Comparison of ENCODE assay signal across 8 cellular contexts in genomic region chr16:47141773-47142468, GRCh38. TPM values are rescaled to one million over a fixed set of nuclear protein-coding genes. Genes with fewer than 3 reads are reported as not detected.
DNase-seq lines count a peak whose midpoint lies in the region; ATAC-seq, FAIRE-seq and TF ChIP-seq lines count a peak whose summit lies in the region.

No MANE protein-coding gene starts in this region.

- CTCF ChIA-PET in Calu3 (lab: Charles Lee): interaction anchor here (0.5 to 2.2 kb wide), 11 partner anchors 9 to 1101 kb away, joined by 3 to 13 read pairs (median 4); partner anchors contain the start of gene ORC6
- CTCF ChIA-PET in activated CD8-positive, alpha-beta memory T cell treated with anti-CD3 and anti-CD28 coated beads, Interleukin-2, amount 10 ng/mL, durations not matched to agents 7 days and 5 days (lab: Charles Lee): interaction anchor here (0.6 to 4.9 kb wide), 45 partner anchors 9 to 1481 kb away, joined by 3 to 57 read pairs (median 3); partner anchors contain the start of genes DNAJA2, ITFG1 and PHKB

- H3K4me3 Mint-ChIP-seq in Calu3 (ENCODE audit: low read depth, unreplicated experiment): peak overlapping the region; percentile 94
- peak overlapping the region; percentile 77 for H3K4me3 Mint-ChIP-seq in activated CD8-positive, alpha-beta memory T cell treated with anti-CD3 and anti-CD28 coated beads, Interleukin-2, amount 10 ng/mL, durations not matched to agents 7 days and 5 days

- intact Hi-C loops in Calu3 (cut with micrococcal nuclease; ENCODE audit: unreplicated experiment): loop anchor here (2.0 to 10.0 kb wide), 6 partner anchors 105 to 970 kb away; partner anchors contain the start of genes ITFG1 and PHKB

- H3K4me1 Mint-ChIP-seq in Calu3 (ENCODE audit: low read depth, unreplicated experiment): peaks cover 44% of the 10 kb centered on the region
- H3K4me1 Mint-ChIP-seq in activated CD8-positive, alpha-beta memory T cell treated with anti-CD3 and anti-CD28 coated beads, Interleukin-2, amount 10 ng/mL, durations not matched to agents 7 days and 5 days: peaks cover 41% of the 10 kb centered on the region

- H3K9me3 Mint-ChIP-seq in Calu3 (ENCODE audit: low read depth, unreplicated experiment): no peaks in the 10 kb centered on the region
- H3K9me3 Mint-ChIP-seq in activated CD8-positive, alpha-beta memory T cell treated with anti-CD3 and anti-CD28 coated beads, Interleukin-2, amount 10 ng/mL, durations not matched to agents 7 days and 5 days (ENCODE audit: low read depth): no peaks in the 10 kb centered on the region

- TF ChIP-seq CTCF in Calu3 (IDR thresholded peaks at IDR 0.05; ENCODE audit: unreplicated experiment): peak; percentile 82

- BruUV-seq in Calu3 (replicated peaks; lab: Mats Ljungman, UMichigan): TSS peak; percentile 43

- ATAC-seq in GM19468 (IDR thresholded peaks at IDR 0.05; ENCODE audit: extremely low read depth, unreplicated experiment): peak; percentile 47
- ATAC-seq in activated CD8-positive, alpha-beta memory T cell treated with anti-CD3 and anti-CD28 coated beads, Interleukin-2, amount 10 ng/mL, durations not matched to agents 7 days and 5 days: peak; percentile 69

- FAIRE-seq in endometrium (lab: Jason Lieb, UNC): peak; percentile 66

- peak; percentile 93 for DNase-seq in Calu3
- peak; percentile 64 for DNase-seq in HS-27A (ENCODE audit: low read depth)
- DNase-seq in NOMO-1 (lab: John Stamatoyannopoulos, UW; ENCODE audit: unreplicated experiment in 2 of 2): peak; percentile 81 to 84
- peak; percentile 92 for DNase-seq in activated CD8-positive, alpha-beta memory T cell treated with anti-CD3 and anti-CD28 coated beads, Interleukin-2, amount 10 ng/mL, durations not matched to agents 7 days and 5 days
- peak; percentile 90 for DNase-seq in midbrain (lab: John Stamatoyannopoulos, UW)
- peak; percentile 65 to 72 for DNase-seq in stimulated activated CD8-positive, alpha-beta memory T cell treated with anti-CD3 and anti-CD28 coated beads, Interleukin-2, amount 100 ng/mL, for 48 hours (ENCODE audit: low read depth in 2 of 2)

- peak overlapping the region; percentile 81 for H3K27ac Mint-ChIP-seq in Calu3 (ENCODE audit: unreplicated experiment)
- H3K27ac Mint-ChIP-seq in activated CD8-positive, alpha-beta memory T cell treated with anti-CD3 and anti-CD28 coated beads, Interleukin-2, amount 10 ng/mL, durations not matched to agents 7 days and 5 days: peak overlapping the region; percentile 49

- peaks cover 36% of the 10 kb centered on the region for H3K36me3 Mint-ChIP-seq in Calu3 (ENCODE audit: insufficient read depth, unreplicated experiment)
- peaks cover 1% of the 10 kb centered on the region for H3K36me3 Mint-ChIP-seq in activated CD8-positive, alpha-beta memory T cell treated with anti-CD3 and anti-CD28 coated beads, Interleukin-2, amount 10 ng/mL, durations not matched to agents 7 days and 5 days

- no peaks in the 10 kb centered on the region for H3K27me3 Mint-ChIP-seq in Calu3 (ENCODE audit: unreplicated experiment)
- H3K27me3 Mint-ChIP-seq in activated CD8-positive, alpha-beta memory T cell treated with anti-CD3 and anti-CD28 coated beads, Interleukin-2, amount 10 ng/mL, durations not matched to agents 7 days and 5 days: peaks cover 22% of the 10 kb centered on the region

RNA-seq across cellular contexts. Expression of gene NETO2, which starts 1.8 kb away (rescaled TPM):
- total RNA-seq in Calu3 (2022): 75.8 and 83.5 TPM in 2 replicates
- 10 to 100 TPM in 1 of 2 experiments, 1 to 10 TPM in 1; 8.6 to 19.8 TPM for total RNA-seq in activated CD8-positive, alpha-beta memory T cell treated with anti-CD3 and anti-CD28 coated beads, Interleukin-2, amount 10 ng/mL, durations not matched to agents 7 days and 5 days

Comparison
In these comparisons a context has a peak if more than half of its experiments do, and no peak if none do; other contexts are left out.
1. Peak in every context shown above with its lines: DNase-seq and ATAC-seq.